Comparison of ENCODE assay signal across 20 cellular contexts in the genomic region with DNA sequence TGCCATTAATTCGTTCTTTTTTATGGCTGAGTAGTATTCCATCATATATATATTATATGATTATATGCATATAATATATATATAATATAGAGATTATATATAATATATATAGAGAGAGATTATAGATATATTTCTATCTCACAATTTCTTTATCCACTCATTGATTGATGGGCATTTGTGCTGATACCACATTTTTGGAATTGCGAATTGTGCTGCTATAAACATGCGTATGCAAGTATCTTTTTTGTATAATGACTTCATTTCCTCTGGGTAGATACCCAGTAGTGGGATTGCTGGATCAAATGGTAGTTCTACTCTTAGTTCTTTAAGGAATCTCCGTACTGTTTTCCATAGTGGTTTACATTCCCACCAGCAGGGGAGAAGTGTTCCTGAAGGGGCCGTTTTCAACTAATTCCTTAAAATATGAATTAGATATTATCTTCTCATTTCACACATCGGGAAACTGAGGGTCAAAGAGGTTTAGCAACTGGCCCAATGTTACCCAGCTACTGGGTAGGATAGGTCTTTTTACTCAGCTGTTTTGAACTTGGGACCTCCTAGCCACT.
"Had no signal": no experiment of that assay in that cellular context is flagged by ENCODE, and none has a peak within 500 bp of the region (broad histone marks: within the 10 kb centered on the region; RNA-seq: fewer than 3 reads in every experiment).

No MANE protein-coding gene starts in this region.

- H3K9me3 Mint-ChIP-seq: dendritic cell treated with granulocyte-macrophage colony-stimulating factor and Interleukin-4, amounts not matched to agents 40 ng/mL and 50 ng/mL, for 4 days; memory B cell; stimulated activated effector memory CD8-positive, alpha-beta T cell treated with anti-CD3 and anti-CD28 coated beads, Interleukin-12 subunit alpha, Interleukin-12 subunit beta, amount 100 ng/mL, for 72 hours had no signal

- DNase-seq: activated CD4-positive, alpha-beta T cell treated with anti-CD3 and anti-CD28 coated beads, Interleukin-2, amount 10 ng/mL, durations not matched to agents 7 days and 5 days; activated CD8-positive, alpha-beta memory T cell treated with anti-CD3 and anti-CD28 coated beads for 24 hours; activated CD8-positive, alpha-beta memory T cell treated with anti-CD3 and anti-CD28 coated beads, Interleukin-2, amount 50 U/mL, for 48 hours; activated effector memory CD4-positive, alpha-beta T cell treated with Interleukin-2 at 50 U/mL for 16 hours; activated naive CD4-positive, alpha-beta T cell treated with anti-CD3 and anti-CD28 coated beads, Interleukin-2, amount 10 ng/mL, durations not matched to agents 7 days and 5 days; activated T-cell treated with anti-CD3 and anti-CD28 coated beads, Interleukin-2, amount 50 U/mL, for 48 hours; effector CD8-positive, alpha-beta T cell; head of caudate nucleus; kidney glomerular epithelial cell; left ventricle myocardium superior; ovary; stimulated activated CD4-positive, alpha-beta T cell treated with anti-CD3 and anti-CD28 coated beads, Interleukin-4, amount 100 ng/mL, for 24 hours; stomach; T1000; trophoblast cell had no signal

- H3K4me3 Mint-ChIP-seq: activated CD4-positive, alpha-beta T cell treated with anti-CD3 and anti-CD28 coated beads, Interleukin-2, amount 10 ng/mL, durations not matched to agents 7 days and 5 days; activated naive CD4-positive, alpha-beta T cell treated with anti-CD3 and anti-CD28 coated beads, Interleukin-2, amount 10 ng/mL, durations not matched to agents 7 days and 5 days; dendritic cell treated with granulocyte-macrophage colony-stimulating factor and Interleukin-4, amounts not matched to agents 40 ng/mL and 50 ng/mL, for 4 days; memory B cell; stimulated activated effector memory CD8-positive, alpha-beta T cell treated with anti-CD3 and anti-CD28 coated beads, Interleukin-12 subunit alpha, Interleukin-12 subunit beta, amount 100 ng/mL, for 72 hours had no signal

- ATAC-seq: left ventricle myocardium superior; sciatic nerve; stimulated activated effector memory CD8-positive, alpha-beta T cell treated with anti-CD3 and anti-CD28 coated beads, Interleukin-12 subunit alpha, Interleukin-12 subunit beta, amount 100 ng/mL, for 72 hours had no signal

- H3K4me1 ChIP-seq: ascending aorta had no signal

- H3K27me3 ChIP-seq: ascending aorta, ovary, stomach had no signal

- H3K27ac ChIP-seq: ascending aorta, ovary had no signal

- H3K27ac Mint-ChIP-seq: activated CD4-positive, alpha-beta T cell treated with anti-CD3 and anti-CD28 coated beads, Interleukin-2, amount 10 ng/mL, durations not matched to agents 7 days and 5 days; activated naive CD4-positive, alpha-beta T cell treated with anti-CD3 and anti-CD28 coated beads, Interleukin-2, amount 10 ng/mL, durations not matched to agents 7 days and 5 days; dendritic cell treated with granulocyte-macrophage colony-stimulating factor and Interleukin-4, amounts not matched to agents 40 ng/mL and 50 ng/mL, for 4 days; memory B cell; stimulated activated effector memory CD8-positive, alpha-beta T cell treated with anti-CD3 and anti-CD28 coated beads, Interleukin-12 subunit alpha, Interleukin-12 subunit beta, amount 100 ng/mL, for 72 hours had no signal

- H3K36me3 ChIP-seq: ovary had no signal

- H3K27me3 Mint-ChIP-seq: activated CD4-positive, alpha-beta T cell treated with anti-CD3 and anti-CD28 coated beads, Interleukin-2, amount 10 ng/mL, durations not matched to agents 7 days and 5 days; activated naive CD4-positive, alpha-beta T cell treated with anti-CD3 and anti-CD28 coated beads, Interleukin-2, amount 10 ng/mL, durations not matched to agents 7 days and 5 days; dendritic cell treated with granulocyte-macrophage colony-stimulating factor and Interleukin-4, amounts not matched to agents 40 ng/mL and 50 ng/mL, for 4 days; memory B cell had no signal

- H3K4me3 ChIP-seq: ascending aorta, ovary, stomach had no signal

- H3K9me3 ChIP-seq: ascending aorta, ovary, stomach had no signal
